ENCODE assay signal across 15 cellular contexts in the genomic region with DNA sequence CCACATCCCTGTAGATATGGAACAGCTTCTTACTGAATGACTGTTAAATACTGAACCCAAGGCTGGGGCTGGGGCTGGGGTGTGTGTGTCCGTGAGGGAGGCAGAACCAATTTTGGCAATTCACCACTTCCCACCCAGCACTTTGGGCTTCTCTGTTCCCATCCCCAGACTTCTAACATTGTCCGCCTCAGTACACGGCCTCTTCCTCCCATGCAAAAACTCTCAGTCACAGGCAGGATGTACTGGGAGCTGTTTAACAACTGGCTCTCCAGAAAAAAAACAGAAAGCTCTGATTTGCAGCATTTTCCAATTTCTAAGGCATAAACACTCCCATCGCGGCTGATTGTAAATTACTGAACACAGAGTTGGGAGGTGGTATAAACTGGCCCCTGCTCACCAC.
"Had no signal": no experiment of that assay in that cellular context is flagged by ENCODE, and none has a peak within 500 bp of the region (broad histone marks: within the 10 kb centered on the region; RNA-seq: fewer than 3 reads in every experiment).

No MANE protein-coding gene starts in this region.

- H3K4me2 ChIP-seq: SK-N-SH had no signal

- H3K4me3 ChIP-seq: gastroesophageal sphincter, vagina had no signal

- H3K36me3 ChIP-seq: gastroesophageal sphincter, vagina had no signal

- H3K27ac ChIP-seq: vagina, VCaP had no signal

- ATAC-seq: activated T-helper 17 cell treated with anti-CD3 and anti-CD28 coated beads, Interleukin-2, amount 50 U/mL, for 72 hours; gastroesophageal sphincter; T-cell had no signal

- H3K9me3 ChIP-seq: gastroesophageal sphincter, SK-N-SH, vagina had no signal

- DNase-seq: activated CD4-positive, alpha-beta T cell treated with anti-CD3 and anti-CD28 coated beads for 1 hour; activated CD4-positive, alpha-beta T cell treated with anti-CD3 and anti-CD28 coated beads, Interleukin-2, amount 50 U/mL, for 4 hours; activated naive CD4-positive, alpha-beta T cell treated with Interleukin-2 at 50 U/mL for 16 hours; activated T-cell treated with anti-CD3 and anti-CD28 coated beads for 4 hours; aorta; cerebellar nuclear complex; effector memory CD4-positive, alpha-beta T cell; islet precursor cell; SK-N-SH; T-cell; T-helper 9 cell had no signal

- H3K27me3 ChIP-seq: gastroesophageal sphincter, vagina had no signal

- H3K9ac ChIP-seq: SK-N-SH had no signal
